In genomic region chr4:95431678-95432077, GRCh38 we compare ENCODE assay signal across 15 cellular contexts.
DNase-seq lines count a peak whose midpoint lies in the region; ATAC-seq and TF ChIP-seq lines count a peak whose summit lies in the region.
"Had no signal": no experiment of that assay in that cellular context is flagged by ENCODE, and none has a peak within 500 bp of the region (broad histone marks: within the 10 kb centered on the region; RNA-seq: fewer than 3 reads in every experiment).

No MANE protein-coding gene starts in this region.

- no peaks in the 10 kb centered on the region for H3K36me3 ChIP-seq in aorta (ENCODE audit: control insufficient read depth in 1 of 2, insufficient read depth in 2 of 2, low read length in 1 of 2)

- in situ Hi-C loops in G401 (cut with HindIII; ENCODE audit: low sequenced_read_pairs): no loop called here

- H3K4me1 ChIP-seq in aorta (ENCODE audit: control insufficient read depth in 1 of 2, insufficient read depth in 2 of 2, low read length in 2 of 2): peaks cover 2 to 4% of the 10 kb centered on the region in 2 donors

- no peaks in the 10 kb centered on the region for H3K27me3 ChIP-seq in aorta (ENCODE audit: control insufficient read depth in 1 of 2, insufficient read depth in 2 of 2, low read length in 1 of 2)
- H3K27me3 ChIP-seq: BE2C had no signal

- TF ChIP-seq CTCF in nephron progenitor cell (IDR thresholded peaks at IDR 0.05): no peak

- H3K27ac ChIP-seq in aorta (ENCODE audit: low read depth in 1 of 2, low read length in 2 of 2): no peak overlapping the region
- H3K27ac ChIP-seq: C4-2B had no signal

- H3K4me1 Mint-ChIP-seq in nephron progenitor cell: peaks cover 65% of the 10 kb centered on the region
- H3K4me1 Mint-ChIP-seq: CD4-positive, alpha-beta memory T cell had no signal

- peak overlapping the region; percentile 14 for H3K27ac Mint-ChIP-seq in nephron progenitor cell
- H3K27ac Mint-ChIP-seq: CD4-positive, alpha-beta memory T cell had no signal

- H3K9me3 ChIP-seq in aorta (ENCODE audit: control insufficient read depth, low read length): no peaks in the 10 kb centered on the region
- H3K9me3 ChIP-seq: BE2C had no signal

- H3K9me3 Mint-ChIP-seq in nephron progenitor cell: no peaks in the 10 kb centered on the region
- H3K9me3 Mint-ChIP-seq: CD4-positive, alpha-beta memory T cell had no signal

- H3K4me3 ChIP-seq in aorta (ENCODE audit: low read length in 2 of 2): no peak overlapping the region

- intact Hi-C loops in aorta (cut with DNase I): no loop called here

- POLR2A ChIA-PET in HEK293T (lab: Yijun Ruan, JAX): no interaction called here

- CTCF ChIA-PET in HEK293T (lab: Yijun Ruan, JAX): no interaction called here

- H3K27me3 Mint-ChIP-seq in nephron progenitor cell (ENCODE audit: low read depth, poor library complexity): peaks cover 4% of the 10 kb centered on the region

- H3K4me3 Mint-ChIP-seq in nephron progenitor cell: no peak overlapping the region
- H3K4me3 Mint-ChIP-seq: CD4-positive, alpha-beta memory T cell had no signal

- WGBS in aorta, 2 donors: 78 to 83% methylated on average over 2 of the region's 2 CpGs

- no peaks in the 10 kb centered on the region for H3K36me3 Mint-ChIP-seq in nephron progenitor cell (ENCODE audit: low read depth)
- H3K36me3 Mint-ChIP-seq: CD4-positive, alpha-beta memory T cell had no signal

- peak; percentile 10 for DNase-seq in A172 (ENCODE audit: low spot score)
- no peak for DNase-seq in HEK293T (ENCODE audit: extremely low spot score)
- DNase-seq in NCI-H748 treated with DMSO at 0.1 percent for 48 hours (lab: John Stamatoyannopoulos, UW): peak; percentile 17
- no peak for DNase-seq in nephron progenitor cell
- DNase-seq in G401 (ENCODE audit: low spot score): no peak
- DNase-seq in SK-N-DZ (ENCODE audit: low spot score): no peak
- DNase-seq in activated CD4-positive, CD25-positive, alpha-beta regulatory T cell treated with anti-CD3 and anti-CD28 coated beads, Interleukin-2, amount 50 U/mL, for 72 hours: no peak
- no peak for DNase-seq in aorta
- DNase-seq: BE2C; CD4-positive, alpha-beta memory T cell; DND-41; GF-D8; HCEC 1CT had no signal

- ATAC-seq in aorta (ENCODE audit: low FRiP score): no peak
- ATAC-seq: HepG2 had no signal

TF ChIP-seq in HEK293T, 16 proteins besides CTCF, POLR2A, EP300 and RAD21:
- TF ChIP-seq SUZ12 (IDR thresholded peaks at IDR 0.05): no peak
- TF ChIP-seq, protein P1, sequence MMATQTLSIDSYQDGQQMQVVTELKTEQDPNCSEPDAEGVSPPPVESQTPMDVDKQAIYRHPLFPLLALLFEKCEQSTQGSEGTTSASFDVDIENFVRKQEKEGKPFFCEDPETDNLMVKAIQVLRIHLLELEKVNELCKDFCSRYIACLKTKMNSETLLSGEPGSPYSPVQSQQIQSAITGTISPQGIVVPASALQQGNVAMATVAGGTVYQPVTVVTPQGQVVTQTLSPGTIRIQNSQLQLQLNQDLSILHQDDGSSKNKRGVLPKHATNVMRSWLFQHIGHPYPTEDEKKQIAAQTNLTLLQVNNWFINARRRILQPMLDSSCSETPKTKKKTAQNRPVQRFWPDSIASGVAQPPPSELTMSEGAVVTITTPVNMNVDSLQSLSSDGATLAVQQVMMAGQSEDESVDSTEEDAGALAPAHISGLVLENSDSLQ (IDR thresholded peaks at IDR 0.05): peak; percentile 62
TF ChIP-seq in HEK293T: peak in this region for 1.

Comparison
In these comparisons a context has a peak if more than half of its experiments do, and no peak if none do; other contexts are left out.
1. DNase-seq: peak in A172 (single experiment) and NCI-H748 treated with DMSO at 0.1 percent for 48 hours (single experiment); none in HEK293T (single experiment), nephron progenitor cell (single experiment), G401 (single experiment), SK-N-DZ (single experiment), activated CD4-positive, CD25-positive, alpha-beta regulatory T cell treated with anti-CD3 and anti-CD28 coated beads, Interleukin-2, amount 50 U/mL, for 72 hours (single experiment) and aorta (0 of 2).